Comparison of ENCODE assay signal across 8 cellular contexts in the genomic region with DNA sequence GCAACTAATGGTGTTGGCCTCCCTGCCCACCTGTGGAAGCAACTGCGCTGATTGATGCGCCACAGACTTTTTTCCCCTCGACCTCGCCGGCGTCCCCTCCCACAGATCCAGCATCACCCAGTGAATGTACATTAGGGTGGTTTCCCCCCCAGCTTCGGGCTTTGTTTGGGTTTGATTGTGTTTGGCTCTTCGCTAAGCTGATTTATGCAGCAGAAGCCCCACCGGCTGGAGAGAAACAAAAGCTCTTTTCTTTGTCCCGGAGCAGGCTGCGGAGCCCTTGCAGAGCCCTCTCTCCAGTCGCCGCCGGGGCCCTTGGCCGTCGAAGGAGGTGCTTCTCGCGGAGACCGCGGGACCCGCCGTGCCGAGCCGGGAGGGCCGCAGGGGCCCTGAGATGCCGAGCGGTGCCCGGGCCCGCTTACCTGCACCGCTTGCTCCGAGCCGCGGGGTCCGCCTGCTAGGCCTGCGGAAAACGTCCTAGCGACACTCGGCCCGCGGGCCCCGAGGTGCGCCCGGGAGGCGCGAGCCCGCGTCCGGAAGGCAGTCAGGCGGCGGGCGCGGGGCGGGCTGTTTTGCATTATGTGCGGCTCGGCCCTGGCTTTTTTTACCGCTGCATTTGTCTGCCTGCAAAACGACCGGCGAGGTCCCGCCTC. TPM values are rescaled to one million over a fixed set of nuclear protein-coding genes. Genes with fewer than 3 reads are reported as not detected.
A peak's percentile ranks its signal among the peaks of the same experiment; 100 is the strongest.
DNase-seq lines count a peak whose midpoint lies in the region; ATAC-seq, FAIRE-seq and TF ChIP-seq lines count a peak whose summit lies in the region.

No MANE protein-coding gene starts in this region.

- no peaks in the 10 kb centered on the region for H3K36me3 Mint-ChIP-seq in T-helper 2 cell treated with Interferon-gamma antibody and Interleukin-4, amounts not matched to agents 5 μg/mL and 100 μg/mL, for 36 hours (ENCODE audit: low read depth)

- no peak for FAIRE-seq in H1 (lab: Jason Lieb, UNC)

- TF ChIP-seq RAD21 in H1 (IDR thresholded peaks at IDR 0.05 in 1 of 2, conservative IDR thresholded peaks at IDR 0.05 in 1 of 2; ENCODE audit: low read depth in 2 of 2, low read length in 2 of 2), result peak in 1 of 2 experiments; percentile 10; a peak in 1 of 4 replicates

- no peaks in the 10 kb centered on the region for H3K36me3 ChIP-seq in DOHH2 (ENCODE audit: control insufficient read depth, low read length)
- H3K36me3 ChIP-seq in H1 (ENCODE audit: control insufficient read depth in 2 of 4, insufficient read depth in 4 of 4, low read length in 3 of 4), result no peaks in the 10 kb centered on the region
- no peaks in the 10 kb centered on the region for H3K36me3 ChIP-seq in mesodermal cell (ENCODE audit: control insufficient read depth, insufficient read depth, low read length)

- H3F3A ChIP-seq in DOHH2 (ENCODE audit: control insufficient read depth, insufficient read depth), result peaks cover 3% of the 10 kb centered on the region

- H3K4ac ChIP-seq in H1 (replicated peaks; ENCODE audit: insufficient read length, low read depth, low read length), result no peak overlapping the region

- H3K4me2 ChIP-seq in DOHH2 (ENCODE audit: low read length), result peak overlapping the region; percentile 98
- peak overlapping the region; percentile 75 to 98 for H3K4me2 ChIP-seq in H1 (ENCODE audit: insufficient read depth in 1 of 2, low read depth in 2 of 2, low read length in 2 of 2)

- peaks cover 14% of the 10 kb centered on the region for H3K4me1 Mint-ChIP-seq in T-helper 2 cell treated with Interferon-gamma antibody and Interleukin-4, amounts not matched to agents 5 μg/mL and 100 μg/mL, for 36 hours (ENCODE audit: low read depth)

- peak overlapping the region; percentile 69; the same call in 1 of the 2 replicates for H2BK5ac ChIP-seq in H1 (ENCODE audit: low read depth, low read length)

- ATAC-seq in GM19463 (IDR thresholded peaks at IDR 0.05; ENCODE audit: unreplicated experiment) (peak; percentile 15), HG03521 (IDR thresholded peaks at IDR 0.05; ENCODE audit: unreplicated experiment) (peak; percentile 17)

- peak overlapping the region; percentile 79 for H2AFZ ChIP-seq in H1 (ENCODE audit: low read length)

- TF ChIP-seq EP300 in H1 (IDR thresholded peaks at IDR 0.05; ENCODE audit: borderline replicate concordance in 1 of 2, low read depth in 2 of 2, low read length in 2 of 2), result no peak

- H2BK20ac ChIP-seq in H1 (ENCODE audit: low read length), result no peak overlapping the region

- H3K79me1 ChIP-seq in H1 (ENCODE audit: low read depth, low read length), result no peaks in the 10 kb centered on the region

- H3K27ac ChIP-seq in DOHH2 (ENCODE audit: low read depth, low read length) (no peak overlapping the region), H1 (ENCODE audit: low read depth, low read length) (peak overlapping the region; percentile 75; the same call in 1 of the 2 replicates), mesodermal cell (ENCODE audit: low read depth, low read length, severe bottlenecking) (peak overlapping the region; percentile 99)

- peak; percentile 28 for DNase-seq in T-helper 2 cell treated with Interferon-gamma antibody and Interleukin-4, amounts not matched to agents 5 μg/mL and 100 μg/mL, for 36 hours (ENCODE audit: low spot score)
- no peak for DNase-seq in H1 (ENCODE audit: low read depth in 1 of 2, low spot score in 2 of 2)
- peak; percentile 92 for DNase-seq in superior temporal gyrus (ENCODE audit: extremely low spot score)
- no peak for DNase-seq in NCI-H226

- H4K20me1 ChIP-seq in DOHH2 (ENCODE audit: control insufficient read depth, insufficient read depth, low read depth, low read length) (0 out of 2 replicates have a peak, but pooled peaks cover 2% of the 10 kb centered on the region), H1 (replicated peaks in 1 of 2; ENCODE audit: control insufficient read depth in 1 of 2, insufficient read depth in 2 of 2, low read length in 2 of 2) (no peaks in the 10 kb centered on the region)

- peak overlapping the region; percentile 90 for H4K8ac ChIP-seq in H1 (ENCODE audit: extremely low read depth, insufficient read depth, low read length)

- no peak; a peak in 1 of 3 replicates for TF ChIP-seq POLR2A in H1 (IDR thresholded peaks at IDR 0.05; ENCODE audit: control extremely low read depth in 1 of 2, low read depth in 2 of 2, low read length in 2 of 2)

- peak overlapping the region; percentile 65 for H4K5ac ChIP-seq in H1 (ENCODE audit: insufficient read length, low read depth, low read length)

- H2BK120ac ChIP-seq in H1 (replicated peaks; ENCODE audit: low read depth, low read length), result peak overlapping the region; percentile 69

- H3K79me2 ChIP-seq in DOHH2 (ENCODE audit: control insufficient read depth, low read length), result no peaks in the 10 kb centered on the region
- no peaks in the 10 kb centered on the region for H3K79me2 ChIP-seq in H1 (ENCODE audit: control insufficient read depth in 1 of 2, insufficient read depth in 2 of 2, low read length in 2 of 2)

- peaks cover 66% of the 10 kb centered on the region for H3K27me3 Mint-ChIP-seq in T-helper 2 cell treated with Interferon-gamma antibody and Interleukin-4, amounts not matched to agents 5 μg/mL and 100 μg/mL, for 36 hours (ENCODE audit: low read depth)

- H2BK12ac ChIP-seq in H1 (ENCODE audit: low read depth, low read length), result peak overlapping the region; percentile 10

- peak overlapping the region; percentile 86 for H4K91ac ChIP-seq in H1 (replicated peaks; ENCODE audit: insufficient read length, low read length)

- POLR2A ChIA-PET in H1 (lab: Charles Lee; ENCODE audit: partially characterized antibody), result interaction anchor here (0.9 to 2.9 kb wide), 13 partner anchors 8 to 623 kb away, joined by 3 to 27 read pairs (median 5); partner anchors contain the start of gene POLR1F

- no peaks in the 10 kb centered on the region for H3K9me3 Mint-ChIP-seq in T-helper 2 cell treated with Interferon-gamma antibody and Interleukin-4, amounts not matched to agents 5 μg/mL and 100 μg/mL, for 36 hours

- 1% methylated on average over 50 of the region's 60 CpGs; no CpG with 5 or more reads in 1 of the 2 experiments for WGBS in H1 (ENCODE audit: extremely low coverage in 1 of 2, insufficient coverage in 1 of 2, insufficient read length in 1 of 2, insufficient replicate concordance in 2 of 2, low coverage in 1 of 2, low lambda C conversion rate in 2 of 2, missing lambda C conversion rate in 1 of 2), 2 experiments
- 0 to 2% methylated on average over 49 to 51 of the region's 60 CpGs for WGBS in mesodermal cell (ENCODE audit: insufficient coverage in 2 of 2), 2 experiments

- CTCF ChIA-PET in H1 (lab: Charles Lee; ENCODE audit: partially characterized antibody), result interaction anchor here (0.8 to 1.7 kb wide), 10 partner anchors 8 to 622 kb away, joined by 3 to 5 read pairs (median 4); partner anchors contain the start of gene POLR1F

- H3K9me3 ChIP-seq in DOHH2 (ENCODE audit: control insufficient read depth, insufficient read depth, low read length), result no peaks in the 10 kb centered on the region
- no peaks in the 10 kb centered on the region for H3K9me3 ChIP-seq in H1 (ENCODE audit: insufficient read depth in 2 of 2, low read depth in 1 of 2, low read length in 1 of 2)
- no peaks in the 10 kb centered on the region for H3K9me3 ChIP-seq in mesodermal cell (ENCODE audit: control insufficient read depth, low read length)

- H2BK15ac ChIP-seq in H1 (ENCODE audit: low read length), result no peak overlapping the region; the same call in 1 of the 2 replicates

- H3K27me3 ChIP-seq in DOHH2 (ENCODE audit: control insufficient read depth, low read length), result peaks cover 48% of the 10 kb centered on the region
- no peaks in the 10 kb centered on the region for H3K27me3 ChIP-seq in H1 (replicated peaks in 1 of 4; ENCODE audit: control insufficient read depth in 3 of 4, extremely low read depth in 1 of 4, insufficient read depth in 3 of 4, low read length in 3 of 4)

- peak overlapping the region; percentile 82 for H3K4me3 ChIP-seq in DOHH2 (ENCODE audit: low read length)
- peak overlapping the region; percentile 55 to 80 (median 73) for H3K4me3 ChIP-seq in H1 (ENCODE audit: extremely low read depth in 1 of 4, insufficient read depth in 2 of 4, low read depth in 3 of 4, low read length in 4 of 4)
- peak overlapping the region; percentile 60 for H3K4me3 ChIP-seq in mesodermal cell (ENCODE audit: extremely low read depth, insufficient read depth, low read length, poor library complexity, severe bottlenecking)

- peak overlapping the region; percentile 75 to 94 (median 78) for H3K9ac ChIP-seq in H1 (replicated peaks in 1 of 4; ENCODE audit: extremely low read depth in 1 of 4, low read depth in 3 of 4, low read length in 3 of 4)

- no peak overlapping the region for H3K56ac ChIP-seq in H1 (replicated peaks; ENCODE audit: insufficient read length, low read depth, low read length)

- H3K9me2 ChIP-seq in DOHH2 (replicated peaks; ENCODE audit: control insufficient read depth, low read length), result no peaks in the 10 kb centered on the region

- H3K23me2 ChIP-seq in H1 (ENCODE audit: low read depth, low read length), result peaks cover 18% of the 10 kb centered on the region

- H3K4me3 Mint-ChIP-seq in T-helper 2 cell treated with Interferon-gamma antibody and Interleukin-4, amounts not matched to agents 5 μg/mL and 100 μg/mL, for 36 hours, result peak overlapping the region; percentile 79

- H3K23ac ChIP-seq in H1 (ENCODE audit: insufficient read length), result no peak overlapping the region

- peaks cover 45% of the 10 kb centered on the region for H3K4me1 ChIP-seq in DOHH2 (ENCODE audit: control insufficient read depth, low read length)
- H3K4me1 ChIP-seq in H1 (replicated peaks in 1 of 4; ENCODE audit: control insufficient read depth in 3 of 4, insufficient read depth in 4 of 4, low read length in 3 of 4), result peaks cover 0 to 2% (median 0%) of the 10 kb centered on the region in 4 experiments; a peak in 2 of 7 replicates
- H3K4me1 ChIP-seq in mesodermal cell (ENCODE audit: control insufficient read depth, insufficient read depth, low read length, poor library complexity, severe bottlenecking), result no peaks in the 10 kb centered on the region

- H2AK5ac ChIP-seq in H1 (ENCODE audit: low read depth, low read length), result no peak overlapping the region

- peak overlapping the region; percentile 72 for H3K18ac ChIP-seq in H1 (ENCODE audit: extremely low read depth, low read length)

- H3K14ac ChIP-seq in H1 (ENCODE audit: insufficient read length), result no peak overlapping the region

- no peak for TF ChIP-seq CTCF in DOHH2 (IDR thresholded peaks at IDR 0.05; ENCODE audit: low read depth, low read length, poor library complexity, severe bottlenecking)
- TF ChIP-seq CTCF in H1 (IDR thresholded peaks at IDR 0.05; ENCODE audit: control extremely low read depth in 1 of 3, insufficient read depth in 1 of 3, low read depth in 1 of 3, low read length in 3 of 3), result no peak

- H3K27ac Mint-ChIP-seq in T-helper 2 cell treated with Interferon-gamma antibody and Interleukin-4, amounts not matched to agents 5 μg/mL and 100 μg/mL, for 36 hours, result no peak overlapping the region

RNA-seq across cellular contexts. Expression of gene ITGB8, which starts 0.7 kb away (rescaled TPM):
- 3.6 TPM in 2 replicates for total RNA-seq in H1 (2021; fragmentation: NEBNext Ultra II Directional; extraction: Animal tissue kit (Norgen Biotek cat#: 25700))
- polyA plus RNA-seq in H1 (2011; rRNA removed), result 0.96 and 1.2 TPM in 2 replicates
- polyA plus RNA-seq in H1 (2011; cell fraction: cytosol; rRNA removed), result 0.93 TPM
- 2.5 TPM for polyA plus RNA-seq in H1 (2011; cell fraction: nucleus; rRNA removed)
- polyA plus RNA-seq in H1 (2012, experiment 1 of 2), result 1.1 to 2.0 TPM (median 1.4 TPM) in 4 replicates
- 0.30 TPM for polyA plus RNA-seq in H1 (2012, experiment 2 of 2)
- 1.3 TPM for polyA plus RNA-seq in H1 (2013, experiment 1 of 2)
- 1.1 TPM for polyA plus RNA-seq in H1 (2013, experiment 2 of 2)
- polyA minus RNA-seq in H1 (2011; rRNA and poly(A)+ RNA removed), result 9.1 and 11.9 TPM in 2 replicates
- polyA minus RNA-seq in H1 (2011; cell fraction: cytosol; rRNA and poly(A)+ RNA removed), result 4.2 TPM
- 28.3 TPM for polyA minus RNA-seq in H1 (2011; cell fraction: nucleus; rRNA and poly(A)+ RNA removed)
- 1.6 TPM for polyA plus RNA-seq in mesodermal cell (2013, experiment 1 of 2)
- 1.7 TPM for polyA plus RNA-seq in mesodermal cell (2013, experiment 2 of 2)

Comparison
In these comparisons a context has a peak if more than half of its experiments do, and no peak if none do; other contexts are left out.
1. DNase-seq: peak in T-helper 2 cell treated with Interferon-gamma antibody and Interleukin-4, amounts not matched to agents 5 μg/mL and 100 μg/mL, for 36 hours (single experiment) and superior temporal gyrus (single experiment); none in H1 (0 of 2) and NCI-H226 (single experiment).
2. Peak in every context shown above with its lines, with median percentiles within 50 percentile points of each other: H3K4me3 ChIP-seq.